In the genomic region with DNA sequence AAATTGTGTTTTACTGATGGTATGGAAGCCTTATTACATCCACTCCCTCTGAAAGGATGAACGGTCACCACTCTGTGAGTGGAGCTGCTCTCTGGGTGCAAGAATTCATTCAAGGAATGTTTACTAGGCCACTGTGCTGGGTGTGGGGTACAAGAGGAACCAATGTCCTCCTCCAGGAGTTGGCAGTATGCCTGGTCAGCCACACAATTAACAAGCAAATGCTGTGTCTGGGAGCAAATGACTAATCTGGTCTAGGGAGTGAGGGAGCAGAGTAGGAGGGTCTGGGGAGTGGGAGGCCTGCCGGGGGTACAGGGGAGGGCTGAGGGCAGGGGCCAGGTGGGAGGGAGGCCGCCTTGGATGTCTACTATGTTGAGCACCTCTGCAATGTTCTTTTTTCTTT, we compare ENCODE assay signal across 10 cellular contexts. TPM values are rescaled to one million over a fixed set of nuclear protein-coding genes. Genes with fewer than 3 reads are reported as not detected.
DNase-seq lines count a peak whose midpoint lies in the region; ATAC-seq, FAIRE-seq and TF ChIP-seq lines count a peak whose summit lies in the region.
"Had no signal": no experiment of that assay in that cellular context is flagged by ENCODE, and none has a peak within 500 bp of the region (broad histone marks: within the 10 kb centered on the region; RNA-seq: fewer than 3 reads in every experiment).

No MANE protein-coding gene starts in this region.

- H3K9ac ChIP-seq in GM23248: no peak overlapping the region

- no peak for ATAC-seq in GM21737 (IDR thresholded peaks at IDR 0.05; ENCODE audit: unreplicated experiment)
- ATAC-seq in activated CD8-positive, alpha-beta T cell treated with anti-CD3 and anti-CD28 coated beads for 36 hours: no peak

- no peak overlapping the region for H2AFZ ChIP-seq in GM23248

- in situ Hi-C loops in GM23248 (cut with MboI): no loop called here

- no peaks in the 10 kb centered on the region for H3K27me3 ChIP-seq in GM23248 (replicated peaks; ENCODE audit: insufficient read depth)

- intact Hi-C loops in activated CD8-positive, alpha-beta T cell treated with anti-CD3 and anti-CD28 coated beads for 36 hours (cut with micrococcal nuclease): loop anchor here (10.0 kb wide), 1 partner anchor 130 kb away; no protein-coding TSS in a partner anchor

- no peaks in the 10 kb centered on the region for H3K36me3 ChIP-seq in GM23248 (ENCODE audit: low read depth)

- H3K36me3 Mint-ChIP-seq in activated CD8-positive, alpha-beta T cell treated with anti-CD3 and anti-CD28 coated beads for 36 hours (ENCODE audit: low read depth): no peaks in the 10 kb centered on the region

- H3K4me1 Mint-ChIP-seq in activated CD8-positive, alpha-beta T cell treated with anti-CD3 and anti-CD28 coated beads for 36 hours (ENCODE audit: low read depth): peaks cover 15% of the 10 kb centered on the region

- FAIRE-seq in frontal cortex (lab: Jason Lieb, UNC): no peak

- H3F3A ChIP-seq in GM23248 (ENCODE audit: insufficient read depth): no peaks in the 10 kb centered on the region

- H4K20me1 ChIP-seq in GM23248 (ENCODE audit: insufficient read depth): no peaks in the 10 kb centered on the region

- H3K9me3 ChIP-seq in GM23248 (ENCODE audit: low read depth): no peaks in the 10 kb centered on the region

- TF ChIP-seq CTCF in retinal pigment epithelial cell (conservative IDR thresholded peaks at IDR 0.05; ENCODE audit: low read depth, low read length): no peak
- TF ChIP-seq CTCF in activated CD8-positive, alpha-beta T cell treated with anti-CD3 and anti-CD28 coated beads for 36 hours (IDR thresholded peaks at IDR 0.05): no peak

- DNase-seq in GM23248 (peak; percentile 76), SKM-1 treated with dmso at 0.1 percent for 144 hours (lab: John Stamatoyannopoulos, UW; ENCODE audit: unreplicated experiment) (peak; percentile 56), frontal cortex (ENCODE audit: low spot score in 2 of 2) (peak; percentile 62 to 63), retinal pigment epithelial cell (ENCODE audit: low read depth) (peak; percentile 83), NCI-H1092 treated with DMSO at 0.1 percent for 48 hours (lab: John Stamatoyannopoulos, UW) (no peak)
- no peak for DNase-seq in activated CD4-positive, alpha-beta T cell treated with anti-CD3 and anti-CD28 coated beads for 4 hours
- no peak for DNase-seq in activated CD8-positive, alpha-beta T cell treated with anti-CD3 and anti-CD28 coated beads for 36 hours
- DNase-seq: SW 1271 had no signal

- peaks cover 13% of the 10 kb centered on the region; the same call in 1 of the 2 replicates for H3K4me1 ChIP-seq in GM23248 (ENCODE audit: insufficient read depth)

- no peaks in the 10 kb centered on the region for H3K79me2 ChIP-seq in GM23248 (ENCODE audit: insufficient read depth)

- no peaks in the 10 kb centered on the region for H3K27me3 Mint-ChIP-seq in activated CD8-positive, alpha-beta T cell treated with anti-CD3 and anti-CD28 coated beads for 36 hours

- CTCF ChIA-PET in activated CD8-positive, alpha-beta T cell treated with anti-CD3 and anti-CD28 coated beads for 36 hours (lab: Charles Lee): interaction anchor here (2.6 kb wide), 1 partner anchor 71 kb away, joined by 13 read pairs; no protein-coding TSS in a partner anchor

- H3K4me3 Mint-ChIP-seq in activated CD8-positive, alpha-beta T cell treated with anti-CD3 and anti-CD28 coated beads for 36 hours: no peak overlapping the region
- H3K4me3 Mint-ChIP-seq: neural crest cell had no signal

- peak overlapping the region; percentile 38 for H3K4me2 ChIP-seq in GM23248 (ENCODE audit: unreplicated experiment)

- H3K9me2 ChIP-seq in GM23248 (ENCODE audit: insufficient read depth): no peaks in the 10 kb centered on the region

- POLR2A ChIA-PET in activated CD8-positive, alpha-beta T cell treated with anti-CD3 and anti-CD28 coated beads for 36 hours (lab: Charles Lee): no interaction called here

- no peak overlapping the region for H3K27ac ChIP-seq in GM23248

- no peak overlapping the region for H3K27ac Mint-ChIP-seq in activated CD8-positive, alpha-beta T cell treated with anti-CD3 and anti-CD28 coated beads for 36 hours

- H3K4me3 ChIP-seq in GM23248: no peak overlapping the region
- H3K4me3 ChIP-seq in retinal pigment epithelial cell (ENCODE audit: low read length): no peak overlapping the region

- 38 to 56% methylated on average over 1 to 3 of the region's 3 CpGs for WGBS in GM23248 (ENCODE audit: low coverage in 1 of 2, low lambda C conversion rate in 2 of 2, missing lambda C conversion rate in 2 of 2), 2 experiments

- no peaks in the 10 kb centered on the region for H3K9me3 Mint-ChIP-seq in activated CD8-positive, alpha-beta T cell treated with anti-CD3 and anti-CD28 coated beads for 36 hours
- H3K9me3 Mint-ChIP-seq: neural crest cell had no signal

RNA-seq across cellular contexts. Expression of a gene that starts 27.2 kb away (rescaled TPM):
- not detected in 2 replicates for total RNA-seq in GM23248 (2014; rRNA removed; shearing (Covaris generic))
- not detected in 2 replicates for polyA plus RNA-seq in GM23248 (2016; fragmentation: Nextera tagmentation; extraction: Ambion mirVana)
- 0.41 TPM for total RNA-seq in frontal cortex
- total RNA-seq in activated CD8-positive, alpha-beta T cell treated with anti-CD3 and anti-CD28 coated beads for 36 hours: not detected
- total RNA-seq: neural crest cell had no signal

RNA-seq across cellular contexts. Expression of a gene that starts 27.4 kb away (rescaled TPM):
- total RNA-seq in GM23248 (2014; rRNA removed; shearing (Covaris generic)): not detected in 2 replicates
- 0.03 TPM in 2 replicates for polyA plus RNA-seq in GM23248 (2016; fragmentation: Nextera tagmentation; extraction: Ambion mirVana)
- total RNA-seq in frontal cortex: 2.0 TPM
- not detected for total RNA-seq in activated CD8-positive, alpha-beta T cell treated with anti-CD3 and anti-CD28 coated beads for 36 hours

Comparison
In these comparisons a context has a peak if more than half of its experiments do, and no peak if none do; other contexts are left out.
1. DNase-seq: peak in GM23248 (single experiment), SKM-1 treated with dmso at 0.1 percent for 144 hours (single experiment), frontal cortex (2 of 2) and retinal pigment epithelial cell (single experiment); none in NCI-H1092 treated with DMSO at 0.1 percent for 48 hours (single experiment), activated CD4-positive, alpha-beta T cell treated with anti-CD3 and anti-CD28 coated beads for 4 hours (0 of 2) and activated CD8-positive, alpha-beta T cell treated with anti-CD3 and anti-CD28 coated beads for 36 hours (single experiment).